In the genomic region with DNA sequence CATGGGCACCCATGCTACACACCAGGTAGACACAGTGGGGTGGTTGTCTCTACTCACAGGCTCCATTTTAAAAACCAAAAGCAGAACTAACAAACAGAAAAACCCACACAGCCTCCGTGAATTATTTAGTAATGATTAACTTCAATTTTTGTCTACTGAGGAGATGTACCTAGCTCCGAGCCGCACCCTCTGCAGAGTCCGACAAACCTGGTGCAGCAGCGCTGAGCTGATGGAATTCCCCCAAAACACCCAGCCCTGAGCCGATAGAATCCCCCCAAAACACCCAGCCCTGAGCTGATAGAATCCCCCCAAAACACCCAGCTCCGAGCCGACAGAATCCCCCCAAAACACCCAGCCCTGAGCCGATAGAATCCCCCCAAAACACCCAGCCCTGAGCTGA, we compare ENCODE assay signal across 24 cellular contexts.
"Had no signal": no experiment of that assay in that cellular context is flagged by ENCODE, and none has a peak within 500 bp of the region (broad histone marks: within the 10 kb centered on the region; RNA-seq: fewer than 3 reads in every experiment).

No MANE protein-coding gene starts in this region.

- H2AFZ ChIP-seq: parathyroid adenoma had no signal

- H3K36me3 ChIP-seq: esophagus squamous epithelium, lower lobe of right lung, right lobe of liver, suprapubic skin, transverse colon had no signal

- H3K4me3 ChIP-seq: coronary artery, esophagus squamous epithelium, lower lobe of right lung, right lobe of liver, suprapubic skin, transverse colon had no signal

- H3K79me2 ChIP-seq: parathyroid adenoma had no signal

- H3K4me3 Mint-ChIP-seq: immature natural killer cell; naive thymus-derived CD8-positive, alpha-beta T cell; nephron progenitor cell; stimulated activated naive CD8-positive, alpha-beta T cell treated with anti-CD3 and anti-CD28 coated beads, Interleukin-15, amount 100 ng/mL, for 72 hours had no signal

- H3K4me1 ChIP-seq: esophagus squamous epithelium, lower lobe of right lung, parathyroid adenoma, right lobe of liver, suprapubic skin, transverse colon had no signal

- ATAC-seq: left colon; left ventricle myocardium superior; lower lobe of right lung; naive thymus-derived CD8-positive, alpha-beta T cell; right lobe of liver; stimulated activated naive CD8-positive, alpha-beta T cell treated with anti-CD3 and anti-CD28 coated beads, Interleukin-15, amount 100 ng/mL, for 72 hours had no signal

- H3K27ac Mint-ChIP-seq: immature natural killer cell; naive thymus-derived CD8-positive, alpha-beta T cell; nephron progenitor cell; stimulated activated naive CD8-positive, alpha-beta T cell treated with anti-CD3 and anti-CD28 coated beads, Interleukin-15, amount 100 ng/mL, for 72 hours had no signal

- H3K27ac ChIP-seq: coronary artery, esophagus squamous epithelium, lower lobe of right lung, parathyroid adenoma, right lobe of liver, suprapubic skin, transverse colon had no signal

- H3K36me3 Mint-ChIP-seq: immature natural killer cell; naive thymus-derived CD8-positive, alpha-beta T cell had no signal

- DNase-seq: dermis blood vessel endothelial cell; effector memory CD4-positive, alpha-beta T cell; esophagus squamous epithelium; foreskin melanocyte; hypothalamus; immature natural killer cell; kidney glomerular epithelial cell; left colon; left ventricle myocardium superior; lower lobe of right lung; nephron progenitor cell; occipital lobe; small intestine; stimulated activated CD4-positive, alpha-beta T cell treated with anti-CD3 and anti-CD28 coated beads, Interleukin-15, amount 100 ng/mL, for 24 hours; stimulated activated CD4-positive, alpha-beta T cell treated with anti-CD3 and anti-CD28 coated beads, Interleukin-2, amount 100 ng/mL, for 48 hours; stimulated activated CD8-positive, alpha-beta memory T cell treated with anti-CD3 and anti-CD28 coated beads, Interleukin-4, amount 100 ng/mL, for 48 hours; stimulated activated naive CD4-positive, alpha-beta T cell; stimulated activated naive CD8-positive, alpha-beta T cell treated with anti-CD3 and anti-CD28 coated beads, Interleukin-15, amount 100 ng/mL, for 72 hours; transverse colon had no signal

- H3K27me3 ChIP-seq: esophagus squamous epithelium, right lobe of liver, transverse colon had no signal

- H3K4me1 Mint-ChIP-seq: immature natural killer cell; naive thymus-derived CD8-positive, alpha-beta T cell; stimulated activated naive CD8-positive, alpha-beta T cell treated with anti-CD3 and anti-CD28 coated beads, Interleukin-15, amount 100 ng/mL, for 72 hours had no signal

- H3K9me3 ChIP-seq: esophagus squamous epithelium, lower lobe of right lung, right lobe of liver, suprapubic skin, transverse colon had no signal

- H3K9me3 Mint-ChIP-seq: immature natural killer cell; naive thymus-derived CD8-positive, alpha-beta T cell; nephron progenitor cell; stimulated activated naive CD8-positive, alpha-beta T cell treated with anti-CD3 and anti-CD28 coated beads, Interleukin-15, amount 100 ng/mL, for 72 hours had no signal
